ENCODE assay signal across 1 cellular context in genomic region chr9:94374176-94375056, GRCh38.
TF ChIP-seq lines count a peak whose summit lies in the region.
"Not testable (repeated sequence)": the region's sequence is repeated elsewhere in the genome, so short reads cannot be mapped to it uniquely, and the experiment has no call there.

No MANE protein-coding gene starts in this region.

TF ChIP-seq in HepG2, 621 proteins besides CTCF, POLR2A, EP300 and RAD21 (continued from another document and continues in another):
- TF ChIP-seq TFAP4 (IDR thresholded peaks at IDR 0.05; ENCODE audit: borderline replicate concordance, low read depth) = peak; percentile 22; the same call in 1 of the 2 replicates
- TF ChIP-seq POLR2G (IDR thresholded peaks at IDR 0.05; ENCODE audit: low read depth, low read length) = peak; percentile 64
- peak; percentile 66; the same call in 1 of the 2 replicates for TF ChIP-seq ZBTB2 (CRISPR knock-in tag; IDR thresholded peaks at IDR 0.05; ENCODE audit: low read depth)
- peak; percentile 27; the same call in 1 of the 2 replicates for TF ChIP-seq ZBTB40 (IDR thresholded peaks at IDR 0.05)
- not testable (repeated sequence) for TF ChIP-seq ZBTB40 (CRISPR knock-in tag; IDR thresholded peaks at IDR 0.05)
- peak; percentile 48; the same call in 1 of the 2 replicates for TF ChIP-seq PATZ1 (CRISPR knock-in tag; IDR thresholded peaks at IDR 0.05)
- peak; percentile 60; the same call in 1 of the 2 replicates for TF ChIP-seq NR2C2 (CRISPR knock-in tag; IDR thresholded peaks at IDR 0.05; ENCODE audit: borderline replicate concordance)
- TF ChIP-seq GMEB1 (CRISPR knock-in tag; IDR thresholded peaks at IDR 0.05; ENCODE audit: borderline replicate concordance) = peak; percentile 54; the same call in 1 of the 2 replicates
- TF ChIP-seq ZMYM4 (CRISPR knock-in tag; IDR thresholded peaks at IDR 0.05) = peak; percentile 74
- peak; percentile 63; the same call in 1 of the 2 replicates for TF ChIP-seq E2F1 (CRISPR knock-in tag; IDR thresholded peaks at IDR 0.05)
- TF ChIP-seq PAXIP1 (CRISPR knock-in tag; conservative IDR thresholded peaks at IDR 0.05) = peak; percentile 26; the same call in 1 of the 2 replicates
- TF ChIP-seq GABPA (IDR thresholded peaks at IDR 0.05; ENCODE audit: low read depth, low read length) = peak; percentile 60
- TF ChIP-seq GABPA (CRISPR knock-in tag; IDR thresholded peaks at IDR 0.05; ENCODE audit: low read depth) = peak; percentile 91
- TF ChIP-seq ZHX1 (CRISPR knock-in tag; IDR thresholded peaks at IDR 0.05; ENCODE audit: low read depth) = peak; percentile 40; the same call in 1 of the 2 replicates
- 0 out of 2 replicates have a peak, but pooled peaks have one; percentile 17 for TF ChIP-seq POGK (CRISPR knock-in tag; conservative IDR thresholded peaks at IDR 0.05)
- TF ChIP-seq YY1 (IDR thresholded peaks at IDR 0.05; ENCODE audit: insufficient read depth, insufficient replicate concordance, low read depth, low read length) = peak; percentile 22
- 0 out of 2 replicates have a peak, but pooled peaks have one; percentile 32 for TF ChIP-seq ZBTB14 (CRISPR knock-in tag; IDR thresholded peaks at IDR 0.05)
